ENCODE assay signal across 1 cellular context in the genomic region with DNA sequence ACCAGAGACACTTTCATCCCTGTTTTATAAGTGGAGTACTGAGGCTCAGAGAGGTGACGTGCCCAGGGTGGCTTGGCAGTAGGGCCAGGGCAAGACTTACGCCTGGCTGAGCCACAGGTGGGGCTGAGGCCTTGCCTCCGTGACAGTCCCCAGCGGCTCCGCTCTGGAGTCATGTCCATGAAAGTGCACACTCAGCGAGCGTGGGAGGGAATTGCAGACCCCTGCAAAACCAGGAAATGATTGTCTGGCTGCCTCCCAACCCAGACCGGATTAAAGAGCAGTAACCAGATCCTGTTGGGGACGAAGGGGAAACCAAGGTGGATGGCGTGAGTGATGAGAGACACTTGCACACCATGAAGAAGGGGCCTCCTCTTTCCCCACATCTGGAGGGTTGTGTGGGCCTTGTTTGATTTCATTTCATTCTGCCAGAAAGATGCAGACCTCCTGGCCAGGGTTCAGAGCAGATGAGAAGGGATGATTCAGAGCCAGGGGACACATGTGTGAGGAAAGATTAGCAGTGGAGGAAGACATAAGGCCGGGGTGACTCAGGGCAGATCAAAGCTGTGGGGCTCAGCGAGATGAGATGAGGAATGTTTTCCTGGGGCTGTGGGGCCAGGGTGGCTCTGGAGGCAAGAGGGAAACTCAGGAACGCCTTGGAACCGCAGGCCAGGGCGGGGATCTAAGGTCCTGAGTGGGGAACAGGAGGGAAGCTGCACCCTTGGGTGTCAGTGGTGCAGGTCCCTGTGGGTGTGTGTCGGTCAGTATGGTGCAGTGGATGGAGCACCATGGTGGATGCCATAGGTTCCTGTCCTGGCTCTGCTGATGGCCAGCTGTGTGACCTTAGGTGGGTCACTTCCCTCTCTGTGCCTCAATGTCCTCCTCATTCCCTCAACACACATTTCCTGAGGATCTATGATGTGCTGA.
TF ChIP-seq lines count a peak whose summit lies in the region.

No MANE protein-coding gene starts in this region.

TF ChIP-seq in SK-N-SH, 30 proteins besides CTCF, POLR2A, EP300 and RAD21 (continued from another document):
- TF ChIP-seq, protein P1, sequence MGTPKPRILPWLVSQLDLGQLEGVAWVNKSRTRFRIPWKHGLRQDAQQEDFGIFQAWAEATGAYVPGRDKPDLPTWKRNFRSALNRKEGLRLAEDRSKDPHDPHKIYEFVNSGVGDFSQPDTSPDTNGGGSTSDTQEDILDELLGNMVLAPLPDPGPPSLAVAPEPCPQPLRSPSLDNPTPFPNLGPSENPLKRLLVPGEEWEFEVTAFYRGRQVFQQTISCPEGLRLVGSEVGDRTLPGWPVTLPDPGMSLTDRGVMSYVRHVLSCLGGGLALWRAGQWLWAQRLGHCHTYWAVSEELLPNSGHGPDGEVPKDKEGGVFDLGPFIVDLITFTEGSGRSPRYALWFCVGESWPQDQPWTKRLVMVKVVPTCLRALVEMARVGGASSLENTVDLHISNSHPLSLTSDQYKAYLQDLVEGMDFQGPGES (IDR thresholded peaks at IDR 0.05; ENCODE audit: low read depth, low read length), result no peak
- peak; percentile 90 for TF ChIP-seq JUND (IDR thresholded peaks at IDR 0.05)
- TF ChIP-seq TEAD4 (IDR thresholded peaks at IDR 0.05; ENCODE audit: borderline replicate concordance, insufficient read depth), result peak; percentile 35; the same call in 1 of the 2 replicates
- TF ChIP-seq SIN3A (IDR thresholded peaks at IDR 0.05; ENCODE audit: borderline replicate concordance, low read depth, low read length), result no peak
- no peak for TF ChIP-seq FOXM1 (IDR thresholded peaks at IDR 0.05; ENCODE audit: low read depth)
- TF ChIP-seq SMC3 (IDR thresholded peaks at IDR 0.05; ENCODE audit: low read depth, low read length), result no peak
- TF ChIP-seq, protein P2, sequence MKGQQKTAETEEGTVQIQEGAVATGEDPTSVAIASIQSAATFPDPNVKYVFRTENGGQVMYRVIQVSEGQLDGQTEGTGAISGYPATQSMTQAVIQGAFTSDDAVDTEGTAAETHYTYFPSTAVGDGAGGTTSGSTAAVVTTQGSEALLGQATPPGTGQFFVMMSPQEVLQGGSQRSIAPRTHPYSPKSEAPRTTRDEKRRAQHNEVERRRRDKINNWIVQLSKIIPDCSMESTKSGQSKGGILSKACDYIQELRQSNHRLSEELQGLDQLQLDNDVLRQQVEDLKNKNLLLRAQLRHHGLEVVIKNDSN (IDR thresholded peaks at IDR 0.05; ENCODE audit: borderline replicate concordance, low read depth), result no peak
- no peak for TF ChIP-seq MXI1 (IDR thresholded peaks at IDR 0.05; ENCODE audit: low read depth, low read length)
- TF ChIP-seq EZH2phosphoT487 (IDR thresholded peaks at IDR 0.05; ENCODE audit: borderline replicate concordance, low read depth), result no peak
- TF ChIP-seq, protein P3, sequence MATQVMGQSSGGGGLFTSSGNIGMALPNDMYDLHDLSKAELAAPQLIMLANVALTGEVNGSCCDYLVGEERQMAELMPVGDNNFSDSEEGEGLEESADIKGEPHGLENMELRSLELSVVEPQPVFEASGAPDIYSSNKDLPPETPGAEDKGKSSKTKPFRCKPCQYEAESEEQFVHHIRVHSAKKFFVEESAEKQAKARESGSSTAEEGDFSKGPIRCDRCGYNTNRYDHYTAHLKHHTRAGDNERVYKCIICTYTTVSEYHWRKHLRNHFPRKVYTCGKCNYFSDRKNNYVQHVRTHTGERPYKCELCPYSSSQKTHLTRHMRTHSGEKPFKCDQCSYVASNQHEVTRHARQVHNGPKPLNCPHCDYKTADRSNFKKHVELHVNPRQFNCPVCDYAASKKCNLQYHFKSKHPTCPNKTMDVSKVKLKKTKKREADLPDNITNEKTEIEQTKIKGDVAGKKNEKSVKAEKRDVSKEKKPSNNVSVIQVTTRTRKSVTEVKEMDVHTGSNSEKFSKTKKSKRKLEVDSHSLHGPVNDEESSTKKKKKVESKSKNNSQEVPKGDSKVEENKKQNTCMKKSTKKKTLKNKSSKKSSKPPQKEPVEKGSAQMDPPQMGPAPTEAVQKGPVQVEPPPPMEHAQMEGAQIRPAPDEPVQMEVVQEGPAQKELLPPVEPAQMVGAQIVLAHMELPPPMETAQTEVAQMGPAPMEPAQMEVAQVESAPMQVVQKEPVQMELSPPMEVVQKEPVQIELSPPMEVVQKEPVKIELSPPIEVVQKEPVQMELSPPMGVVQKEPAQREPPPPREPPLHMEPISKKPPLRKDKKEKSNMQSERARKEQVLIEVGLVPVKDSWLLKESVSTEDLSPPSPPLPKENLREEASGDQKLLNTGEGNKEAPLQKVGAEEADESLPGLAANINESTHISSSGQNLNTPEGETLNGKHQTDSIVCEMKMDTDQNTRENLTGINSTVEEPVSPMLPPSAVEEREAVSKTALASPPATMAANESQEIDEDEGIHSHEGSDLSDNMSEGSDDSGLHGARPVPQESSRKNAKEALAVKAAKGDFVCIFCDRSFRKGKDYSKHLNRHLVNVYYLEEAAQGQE (IDR thresholded peaks at IDR 0.05; ENCODE audit: low read depth, low read length), result no peak
- TF ChIP-seq RCOR1 (IDR thresholded peaks at IDR 0.05; ENCODE audit: low read length), result no peak
- TF ChIP-seq TCF12 (IDR thresholded peaks at IDR 0.05), result peak; percentile 97
- TF ChIP-seq RXRA (IDR thresholded peaks at IDR 0.05; ENCODE audit: borderline replicate concordance, low read depth), result no peak; the same call in 1 of the 2 replicates
- TF ChIP-seq, protein P4, sequence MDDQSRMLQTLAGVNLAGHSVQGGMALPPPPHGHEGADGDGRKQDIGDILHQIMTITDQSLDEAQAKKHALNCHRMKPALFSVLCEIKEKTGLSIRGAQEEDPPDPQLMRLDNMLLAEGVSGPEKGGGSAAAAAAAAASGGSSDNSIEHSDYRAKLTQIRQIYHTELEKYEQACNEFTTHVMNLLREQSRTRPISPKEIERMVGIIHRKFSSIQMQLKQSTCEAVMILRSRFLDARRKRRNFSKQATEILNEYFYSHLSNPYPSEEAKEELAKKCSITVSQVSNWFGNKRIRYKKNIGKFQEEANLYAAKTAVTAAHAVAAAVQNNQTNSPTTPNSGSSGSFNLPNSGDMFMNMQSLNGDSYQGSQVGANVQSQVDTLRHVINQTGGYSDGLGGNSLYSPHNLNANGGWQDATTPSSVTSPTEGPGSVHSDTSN (IDR thresholded peaks at IDR 0.05), result peak; percentile 87
- TF ChIP-seq, protein P5, sequence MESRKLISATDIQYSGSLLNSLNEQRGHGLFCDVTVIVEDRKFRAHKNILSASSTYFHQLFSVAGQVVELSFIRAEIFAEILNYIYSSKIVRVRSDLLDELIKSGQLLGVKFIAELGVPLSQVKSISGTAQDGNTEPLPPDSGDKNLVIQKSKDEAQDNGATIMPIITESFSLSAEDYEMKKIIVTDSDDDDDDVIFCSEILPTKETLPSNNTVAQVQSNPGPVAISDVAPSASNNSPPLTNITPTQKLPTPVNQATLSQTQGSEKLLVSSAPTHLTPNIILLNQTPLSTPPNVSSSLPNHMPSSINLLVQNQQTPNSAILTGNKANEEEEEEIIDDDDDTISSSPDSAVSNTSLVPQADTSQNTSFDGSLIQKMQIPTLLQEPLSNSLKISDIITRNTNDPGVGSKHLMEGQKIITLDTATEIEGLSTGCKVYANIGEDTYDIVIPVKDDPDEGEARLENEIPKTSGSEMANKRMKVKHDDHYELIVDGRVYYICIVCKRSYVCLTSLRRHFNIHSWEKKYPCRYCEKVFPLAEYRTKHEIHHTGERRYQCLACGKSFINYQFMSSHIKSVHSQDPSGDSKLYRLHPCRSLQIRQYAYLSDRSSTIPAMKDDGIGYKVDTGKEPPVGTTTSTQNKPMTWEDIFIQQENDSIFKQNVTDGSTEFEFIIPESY (IDR thresholded peaks at IDR 0.05; ENCODE audit: borderline replicate concordance, low read depth), result no peak
- TF ChIP-seq NFIC (IDR thresholded peaks at IDR 0.05; ENCODE audit: borderline replicate concordance), result peak; percentile 83
- no peak for TF ChIP-seq TAF1 (IDR thresholded peaks at IDR 0.05; ENCODE audit: borderline replicate concordance, low read depth, low read length)
- TF ChIP-seq FOXJ3 (CRISPR knock-in tag; IDR thresholded peaks at IDR 0.05), result no peak
- TF ChIP-seq CHD2 (IDR thresholded peaks at IDR 0.05; ENCODE audit: low read length, partially characterized antibody), result no peak
- TF ChIP-seq ELF1 (IDR thresholded peaks at IDR 0.05), result no peak
- TF ChIP-seq GATA2 (CRISPR knock-in tag; IDR thresholded peaks at IDR 0.05), result no peak
- no peak for TF ChIP-seq GABPA (IDR thresholded peaks at IDR 0.05; ENCODE audit: low read depth)
- TF ChIP-seq POLR2AphosphoS5 (IDR thresholded peaks at IDR 0.05; ENCODE audit: low read depth, low read length), result peak; percentile 29; the same call in 1 of the 2 replicates
